In genomic region chr2:18788590-18788989, GRCh38 we compare ENCODE assay signal across 2 cellular contexts.
TF ChIP-seq lines count a peak whose summit lies in the region.

No MANE protein-coding gene starts in this region.

TF ChIP-seq in IMR-90, 13 proteins besides CTCF, POLR2A, EP300 and RAD21 (continued from another document):
- TF ChIP-seq RFX5 (IDR thresholded peaks at IDR 0.05; ENCODE audit: low read depth, low read length) (no peak), USF2 (IDR thresholded peaks at IDR 0.05; ENCODE audit: low read depth, low read length) (no peak), FOS (IDR thresholded peaks at IDR 0.05; ENCODE audit: low read depth, low read length) (no peak)
- TF ChIP-seq, protein P1, sequence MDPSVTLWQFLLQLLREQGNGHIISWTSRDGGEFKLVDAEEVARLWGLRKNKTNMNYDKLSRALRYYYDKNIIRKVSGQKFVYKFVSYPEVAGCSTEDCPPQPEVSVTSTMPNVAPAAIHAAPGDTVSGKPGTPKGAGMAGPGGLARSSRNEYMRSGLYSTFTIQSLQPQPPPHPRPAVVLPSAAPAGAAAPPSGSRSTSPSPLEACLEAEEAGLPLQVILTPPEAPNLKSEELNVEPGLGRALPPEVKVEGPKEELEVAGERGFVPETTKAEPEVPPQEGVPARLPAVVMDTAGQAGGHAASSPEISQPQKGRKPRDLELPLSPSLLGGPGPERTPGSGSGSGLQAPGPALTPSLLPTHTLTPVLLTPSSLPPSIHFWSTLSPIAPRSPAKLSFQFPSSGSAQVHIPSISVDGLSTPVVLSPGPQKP (IDR thresholded peaks at IDR 0.05; ENCODE audit: borderline replicate concordance, low read depth, low read length), result no peak
TF ChIP-seq in IMR-90: peak in this region for 0.

TF ChIP-seq in SK-N-SH treated with all-trans-retinoic acid at 6 μM for 48 hours, 23 proteins besides CTCF, POLR2A, EP300 and RAD21:
- TF ChIP-seq, protein P2, sequence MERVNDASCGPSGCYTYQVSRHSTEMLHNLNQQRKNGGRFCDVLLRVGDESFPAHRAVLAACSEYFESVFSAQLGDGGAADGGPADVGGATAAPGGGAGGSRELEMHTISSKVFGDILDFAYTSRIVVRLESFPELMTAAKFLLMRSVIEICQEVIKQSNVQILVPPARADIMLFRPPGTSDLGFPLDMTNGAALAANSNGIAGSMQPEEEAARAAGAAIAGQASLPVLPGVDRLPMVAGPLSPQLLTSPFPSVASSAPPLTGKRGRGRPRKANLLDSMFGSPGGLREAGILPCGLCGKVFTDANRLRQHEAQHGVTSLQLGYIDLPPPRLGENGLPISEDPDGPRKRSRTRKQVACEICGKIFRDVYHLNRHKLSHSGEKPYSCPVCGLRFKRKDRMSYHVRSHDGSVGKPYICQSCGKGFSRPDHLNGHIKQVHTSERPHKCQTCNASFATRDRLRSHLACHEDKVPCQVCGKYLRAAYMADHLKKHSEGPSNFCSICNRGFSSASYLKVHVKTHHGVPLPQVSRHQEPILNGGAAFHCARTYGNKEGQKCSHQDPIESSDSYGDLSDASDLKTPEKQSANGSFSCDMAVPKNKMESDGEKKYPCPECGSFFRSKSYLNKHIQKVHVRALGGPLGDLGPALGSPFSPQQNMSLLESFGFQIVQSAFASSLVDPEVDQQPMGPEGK (CRISPR knock-in tag; IDR thresholded peaks at IDR 0.05; ENCODE audit: borderline replicate concordance), result 0 out of 2 replicates have a peak, but pooled peaks have one; percentile 45
- peak; percentile 59 for TF ChIP-seq ISL1 (CRISPR knock-in tag; IDR thresholded peaks at IDR 0.05)
- TF ChIP-seq SNAI2 (CRISPR knock-in tag; IDR thresholded peaks at IDR 0.05), result 0 out of 2 replicates have a peak, but pooled peaks have one; percentile 55
- TF ChIP-seq ZFP3 (CRISPR knock-in tag; IDR thresholded peaks at IDR 0.05), result no peak
